1 cellular context compared by ENCODE assay signal in genomic region chr11:71207996-71208774, GRCh38.
TF ChIP-seq lines count a peak whose summit lies in the region.

No MANE protein-coding gene starts in this region.

TF ChIP-seq in GM23338, 12 proteins besides CTCF, POLR2A, EP300 and RAD21 (continued from another document):
- TF ChIP-seq ZNF462 (CRISPR knock-in tag; IDR thresholded peaks at IDR 0.05) (no peak), ZNF331 (CRISPR knock-in tag; IDR thresholded peaks at IDR 0.05; ENCODE audit: low read depth) (no peak), ETS1 (IDR thresholded peaks at IDR 0.05) (no peak), STAT1 (IDR thresholded peaks at IDR 0.05; ENCODE audit: unreplicated experiment) (no peak)
